ENCODE assay signal across 8 cellular contexts in the genomic region with DNA sequence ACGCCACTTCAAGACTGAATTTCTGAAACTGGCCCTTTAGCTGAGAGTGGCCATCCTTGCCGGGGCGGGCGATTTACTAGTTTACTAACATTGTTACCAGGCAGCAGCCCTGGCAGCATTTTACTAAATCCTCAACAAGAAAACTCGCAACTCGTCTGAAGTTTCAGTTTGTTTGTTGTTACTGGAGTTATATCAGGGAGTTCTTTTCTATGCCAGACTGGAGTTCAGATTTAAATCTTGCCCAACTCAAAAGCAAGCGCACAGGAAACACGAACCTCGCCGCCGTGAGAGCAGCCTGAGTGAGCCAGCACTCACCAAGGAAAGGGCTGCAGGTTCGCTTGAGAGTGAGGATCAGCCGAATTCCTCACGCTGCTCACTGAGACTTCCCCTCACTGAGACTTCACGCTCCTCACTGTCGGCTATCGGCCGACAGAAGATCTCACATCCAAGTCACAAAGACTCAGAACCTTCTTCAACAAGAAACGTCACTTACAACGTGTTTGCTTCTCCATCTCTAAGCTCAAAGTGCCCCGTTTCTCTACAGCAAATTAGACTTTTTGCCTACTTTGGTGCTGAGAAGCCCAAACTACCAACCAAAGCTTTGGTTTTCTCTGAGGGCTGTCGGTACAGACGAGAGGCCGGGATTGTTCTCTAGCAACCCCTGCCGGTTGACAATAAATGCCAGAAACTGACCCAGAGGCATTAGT.
DNase-seq lines count a peak whose midpoint lies in the region; ATAC-seq and TF ChIP-seq lines count a peak whose summit lies in the region.

No MANE protein-coding gene starts in this region.

- no peaks in the 10 kb centered on the region for H3K9me3 Mint-ChIP-seq in activated T-helper 17 cell treated with anti-CD3 and anti-CD28 coated beads, Interleukin-2, amount 50 U/mL, for 72 hours
- H3K9me3 Mint-ChIP-seq in nephron progenitor cell, result no peaks in the 10 kb centered on the region

- no peaks in the 10 kb centered on the region for H3K27me3 ChIP-seq in OCI-LY3 (ENCODE audit: low read depth, low read length)

- ATAC-seq in HG02759 (IDR thresholded peaks at IDR 0.05; ENCODE audit: unreplicated experiment) (peak; percentile 82), HG03469 (IDR thresholded peaks at IDR 0.05; ENCODE audit: unreplicated experiment) (no peak)
- peak; percentile 98 for ATAC-seq in activated T-helper 17 cell treated with anti-CD3 and anti-CD28 coated beads, Interleukin-2, amount 50 U/mL, for 72 hours (replicated peaks)

- H2AFZ ChIP-seq in OCI-LY3 (ENCODE audit: low read depth, low read length), result peak overlapping the region; percentile 99

- H3K27ac ChIP-seq in OCI-LY3 (ENCODE audit: low read length), result peak overlapping the region; percentile 16; the same call in 1 of the 2 replicates

- peaks cover 5% of the 10 kb centered on the region; the same call in 1 of the 2 replicates for H3K4me1 ChIP-seq in OCI-LY3 (ENCODE audit: low read length)

- peaks cover 4% of the 10 kb centered on the region for H3K4me1 Mint-ChIP-seq in activated T-helper 17 cell treated with anti-CD3 and anti-CD28 coated beads, Interleukin-2, amount 50 U/mL, for 72 hours
- peaks cover 68% of the 10 kb centered on the region for H3K4me1 Mint-ChIP-seq in nephron progenitor cell

- no peaks in the 10 kb centered on the region for H3K36me3 Mint-ChIP-seq in activated T-helper 17 cell treated with anti-CD3 and anti-CD28 coated beads, Interleukin-2, amount 50 U/mL, for 72 hours (ENCODE audit: low read depth)
- no peaks in the 10 kb centered on the region for H3K36me3 Mint-ChIP-seq in nephron progenitor cell (ENCODE audit: low read depth)

- H3K79me2 ChIP-seq in OCI-LY3 (ENCODE audit: low read length), result no peaks in the 10 kb centered on the region

- H3K9ac ChIP-seq in OCI-LY3 (ENCODE audit: low read length), result peak overlapping the region; percentile 65

- DNase-seq in fibroblast of the aortic adventitia (ENCODE audit: low read depth) (peak; percentile 75), nephron progenitor cell (peak; percentile 58), stromal cell of bone marrow (ENCODE audit: low read depth) (peak; percentile 72)

- peak overlapping the region; percentile 75 for H3K4me3 Mint-ChIP-seq in activated T-helper 17 cell treated with anti-CD3 and anti-CD28 coated beads, Interleukin-2, amount 50 U/mL, for 72 hours
- H3K4me3 Mint-ChIP-seq in nephron progenitor cell, result peak overlapping the region; percentile 80

- H3K9me3 ChIP-seq in OCI-LY3 (ENCODE audit: insufficient read depth, low read length), result no peaks in the 10 kb centered on the region

- H3K4me3 ChIP-seq in OCI-LY3 (ENCODE audit: low read length) (peak overlapping the region; percentile 79), fibroblast of the aortic adventitia (ENCODE audit: low read depth, low read length) (peak overlapping the region; percentile 62)

- no peaks in the 10 kb centered on the region for H3K27me3 Mint-ChIP-seq in activated T-helper 17 cell treated with anti-CD3 and anti-CD28 coated beads, Interleukin-2, amount 50 U/mL, for 72 hours
- H3K27me3 Mint-ChIP-seq in nephron progenitor cell (ENCODE audit: low read depth, poor library complexity), result peaks cover 10% of the 10 kb centered on the region

- no peaks in the 10 kb centered on the region for H3K36me3 ChIP-seq in OCI-LY3 (replicated peaks; ENCODE audit: low read depth, low read length)

- peak overlapping the region; percentile 68 for H3K27ac Mint-ChIP-seq in activated T-helper 17 cell treated with anti-CD3 and anti-CD28 coated beads, Interleukin-2, amount 50 U/mL, for 72 hours
- no peak overlapping the region for H3K27ac Mint-ChIP-seq in nephron progenitor cell

- H3K4me2 ChIP-seq in OCI-LY3 (ENCODE audit: low read length), result peak overlapping the region; percentile 89

- TF ChIP-seq CTCF in GM12873 (IDR thresholded peaks at IDR 0.05; ENCODE audit: insufficient read depth, low read depth, low read length, missing control alignments) (peak; percentile 84), OCI-LY3 (IDR thresholded peaks at IDR 0.05; ENCODE audit: low read depth, low read length) (peak; percentile 70), fibroblast of the aortic adventitia (IDR thresholded peaks at IDR 0.05; ENCODE audit: insufficient read depth, low read length) (peak; percentile 75), nephron progenitor cell (IDR thresholded peaks at IDR 0.05) (peak; percentile 56)

- no peaks in the 10 kb centered on the region for H4K20me1 ChIP-seq in OCI-LY3 (ENCODE audit: insufficient read depth, low read length)
